ENCODE assay signal across 18 cellular contexts in the genomic region with DNA sequence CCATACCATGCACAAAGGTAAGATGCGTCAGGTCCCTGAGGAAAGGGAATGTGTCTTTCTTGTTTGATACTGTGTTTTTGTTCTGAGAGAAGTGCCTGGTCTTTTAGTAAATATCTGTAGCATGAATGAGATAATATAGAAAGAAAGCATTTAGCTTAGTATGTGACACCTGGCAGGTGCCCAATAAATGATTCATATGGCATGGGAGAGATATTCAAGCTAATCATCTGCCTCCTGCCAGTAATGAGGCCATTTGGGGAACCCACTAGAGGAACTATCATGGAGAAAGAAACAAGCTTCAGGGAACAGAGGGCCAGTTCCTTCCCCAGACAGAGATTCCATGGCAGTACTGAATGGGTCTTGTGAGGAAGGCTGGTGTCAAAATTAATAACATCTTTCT.
A peak's percentile ranks its signal among the peaks of the same experiment; 100 is the strongest.
DNase-seq lines count a peak whose midpoint lies in the region; ATAC-seq, FAIRE-seq and TF ChIP-seq lines count a peak whose summit lies in the region.
"Had no signal": no experiment of that assay in that cellular context is flagged by ENCODE, and none has a peak within 500 bp of the region (broad histone marks: within the 10 kb centered on the region; RNA-seq: fewer than 3 reads in every experiment).

No MANE protein-coding gene starts in this region.

- no peak overlapping the region for H3K27ac ChIP-seq in IMR-90 (ENCODE audit: insufficient read depth, low read length)
- H3K27ac ChIP-seq: adrenal gland, colonic mucosa, SJCRH30 had no signal

- H3K9me3 ChIP-seq in IMR-90 (ENCODE audit: control insufficient read depth, insufficient read depth, low read length) = peaks cover 2% of the 10 kb centered on the region
- H3K9me3 ChIP-seq: adrenal gland, colonic mucosa, SJCRH30 had no signal

- no peak overlapping the region for H4K5ac ChIP-seq in IMR-90 (ENCODE audit: low read depth, low read length)

- no peak overlapping the region for H3K56ac ChIP-seq in IMR-90 (ENCODE audit: extremely low read depth, insufficient read depth, low read length)

- no peak overlapping the region for H4K8ac ChIP-seq in IMR-90 (ENCODE audit: low read depth in 2 of 2, low read length in 2 of 2)

- H4K91ac ChIP-seq in IMR-90 (ENCODE audit: insufficient read depth, low read depth, low read length) = no peak overlapping the region; the same call in 1 of the 2 replicates

- TF ChIP-seq CTCF in IMR-90 (conservative IDR thresholded peaks at IDR 0.05; ENCODE audit: low read depth, low read length) (no peak), astrocyte of the cerebellum (IDR thresholded peaks at IDR 0.05; ENCODE audit: low read depth, low read length, missing control alignments) (no peak), foreskin fibroblast (IDR thresholded peaks at IDR 0.05; ENCODE audit: low read depth, low read length) (no peak)

- H2BK15ac ChIP-seq in IMR-90 (ENCODE audit: low read depth, low read length) = peak overlapping the region; percentile 36; the same call in 1 of the 3 replicates

- no peak overlapping the region for H3K23ac ChIP-seq in IMR-90 (ENCODE audit: low read depth, low read length)

- TF ChIP-seq POLR2A in IMR-90 (IDR thresholded peaks at IDR 0.05; ENCODE audit: low read depth, low read length) = no peak

- H3K4me1 ChIP-seq in IMR-90 (ENCODE audit: control insufficient read depth, insufficient read depth, low read length) = peaks cover 3% of the 10 kb centered on the region
- H3K4me1 ChIP-seq: adrenal gland, colonic mucosa, SJCRH30 had no signal

- H3K18ac ChIP-seq in IMR-90 (ENCODE audit: low read depth, low read length) = peak overlapping the region; percentile 31; the same call in 1 of the 2 replicates

- H4K20me1 ChIP-seq in IMR-90 (ENCODE audit: insufficient read depth, low read length) = no peaks in the 10 kb centered on the region

- WGBS in IMR-90 (ENCODE audit: extremely low coverage in 2 of 2, insufficient read length in 1 of 2), 2 experiments = no CpG with 5 or more reads among the region's 1 CpG

- in situ Hi-C loops in IMR-90 (cut with MboI; ENCODE audit: low sequenced_read_pairs) = no loop called here
- in situ Hi-C loops in astrocyte of the cerebellum (cut with HindIII; ENCODE audit: low sequenced_read_pairs) = no loop called here

- TF ChIP-seq RAD21 in IMR-90 (IDR thresholded peaks at IDR 0.05; ENCODE audit: low read length) = no peak

- BruUV-seq in IMR-90 (replicated peaks; lab: Mats Ljungman, UMichigan) = no TSS peak

- ATAC-seq in IMR-90 (ENCODE audit: low read depth) (no peak), HG02642 (IDR thresholded peaks at IDR 0.05; ENCODE audit: poor library complexity, unreplicated experiment) (no peak)
- ATAC-seq: activated CD4-positive, CD25-positive, alpha-beta regulatory T cell treated with anti-CD3 and anti-CD28 coated beads, Interleukin-2, amount 50 U/mL, for 24 hours; K562 had no signal

- dilution Hi-C loops in IMR-90 (cut with HindIII; ENCODE audit: low sequenced_read_pairs, unreplicated experiment) = no loop called here

- H2BK20ac ChIP-seq in IMR-90 (ENCODE audit: low read depth, low read length) = peak overlapping the region; percentile 51; the same call in 1 of the 2 replicates

- peaks cover 2% of the 10 kb centered on the region; the same call in 1 of the 2 replicates for H3K36me3 ChIP-seq in IMR-90 (ENCODE audit: control insufficient read depth, insufficient read depth, low read length)
- H3K36me3 ChIP-seq: adrenal gland, colonic mucosa, SJCRH30 had no signal

- POLR2A ChIA-PET in IMR-90 (lab: Charles Lee; ENCODE audit: unreplicated experiment) = no interaction called here

- no peak overlapping the region for H2BK120ac ChIP-seq in IMR-90 (ENCODE audit: low read depth, low read length)

- H3K27me3 ChIP-seq in IMR-90 (ENCODE audit: control insufficient read depth, insufficient read depth, low read length) = no peaks in the 10 kb centered on the region
- H3K27me3 ChIP-seq: adrenal gland, colonic mucosa, SJCRH30 had no signal

- FAIRE-seq in urothelium cell line (lab: Jason Lieb, UNC) = no peak
- FAIRE-seq: K562 had no signal

- intact Hi-C loops in IMR-90 (cut with micrococcal nuclease) = no loop called here

- 0 out of 4 replicates have a peak, but pooled peaks cover 0 to 5% of the 10 kb centered on the region in 2 experiments for H3K79me1 ChIP-seq in IMR-90 (ENCODE audit: low read depth in 1 of 2, low read length in 2 of 2)

- no peak overlapping the region for H2AK9ac ChIP-seq in IMR-90 (replicated peaks; ENCODE audit: low read depth, low read length, poor library complexity)

- no peak overlapping the region for H2AFZ ChIP-seq in IMR-90 (replicated peaks; ENCODE audit: low read length, poor library complexity)

- peak; percentile 12 for DNase-seq in COLO829 (ENCODE audit: low spot score)
- DNase-seq in IMR-90 = peak; percentile 82
- peak; percentile 18 for DNase-seq in astrocyte of the cerebellum (ENCODE audit: low read depth)
- peak; percentile 61 to 82 for DNase-seq in foreskin fibroblast
- no peak for DNase-seq in urothelium cell line (ENCODE audit: low spot score)
- DNase-seq in NCI-H2081 treated with DMSO at 0.1 percent for 48 hours (lab: John Stamatoyannopoulos, UW) = no peak
- DNase-seq: adrenal gland; AML-193; Calu3; colonic mucosa; GOT3; immature natural killer cell; naive B cell; SJCRH30; stimulated activated CD4-positive, alpha-beta T cell treated with anti-CD3 and anti-CD28 coated beads, Interleukin-2, amount 100 ng/mL, for 48 hours had no signal

- 0 out of 2 replicates have a peak overlapping the region, but pooled peaks have one; percentile 7 for H2AK5ac ChIP-seq in IMR-90 (ENCODE audit: low read depth, low read length)

- no peak overlapping the region for H2BK5ac ChIP-seq in IMR-90 (ENCODE audit: low read depth, low read length, poor library complexity, severe bottlenecking)

- H3K4me2 ChIP-seq in IMR-90 (ENCODE audit: low read depth, low read length) = no peak overlapping the region

- H3K9ac ChIP-seq in IMR-90 (ENCODE audit: low read depth, low read length) = no peak overlapping the region

- H3K9me1 ChIP-seq in IMR-90 (ENCODE audit: insufficient read depth, low read length) = no peaks in the 10 kb centered on the region

- H3K14ac ChIP-seq in IMR-90 (replicated peaks; ENCODE audit: low read depth, low read length) = no peak overlapping the region

- H3K4me3 ChIP-seq in IMR-90 (ENCODE audit: insufficient read depth, low read depth, low read length) (no peak overlapping the region), astrocyte of the cerebellum (ENCODE audit: low read depth, low read length) (no peak overlapping the region), foreskin fibroblast (ENCODE audit: low read depth in 1 of 2, low read length in 2 of 2) (no peak overlapping the region)
- H3K4me3 ChIP-seq: adrenal gland, colonic mucosa, K562, SJCRH30 had no signal

- CTCF ChIA-PET in IMR-90 (lab: Yijun Ruan, JAX) = interaction anchor here (1.0 kb wide), 1 partner anchor 8 kb away, joined by 4 read pairs; no protein-coding TSS in a partner anchor

- no peak overlapping the region for H3K4ac ChIP-seq in IMR-90 (ENCODE audit: low read depth, low read length)

TF ChIP-seq in IMR-90, 13 proteins besides CTCF, POLR2A, EP300 and RAD21:
- no peak for TF ChIP-seq RCOR1 (IDR thresholded peaks at IDR 0.05; ENCODE audit: insufficient replicate concordance, low read length)
- TF ChIP-seq, protein P1, sequence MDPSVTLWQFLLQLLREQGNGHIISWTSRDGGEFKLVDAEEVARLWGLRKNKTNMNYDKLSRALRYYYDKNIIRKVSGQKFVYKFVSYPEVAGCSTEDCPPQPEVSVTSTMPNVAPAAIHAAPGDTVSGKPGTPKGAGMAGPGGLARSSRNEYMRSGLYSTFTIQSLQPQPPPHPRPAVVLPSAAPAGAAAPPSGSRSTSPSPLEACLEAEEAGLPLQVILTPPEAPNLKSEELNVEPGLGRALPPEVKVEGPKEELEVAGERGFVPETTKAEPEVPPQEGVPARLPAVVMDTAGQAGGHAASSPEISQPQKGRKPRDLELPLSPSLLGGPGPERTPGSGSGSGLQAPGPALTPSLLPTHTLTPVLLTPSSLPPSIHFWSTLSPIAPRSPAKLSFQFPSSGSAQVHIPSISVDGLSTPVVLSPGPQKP (IDR thresholded peaks at IDR 0.05; ENCODE audit: borderline replicate concordance, low read depth, low read length) = no peak

Comparison
In these comparisons a context has a peak if more than half of its experiments do, and no peak if none do; other contexts are left out.
1. DNase-seq: peak in COLO829 (single experiment), IMR-90 (single experiment), astrocyte of the cerebellum (single experiment) and foreskin fibroblast (2 of 2); none in urothelium cell line (single experiment) and NCI-H2081 treated with DMSO at 0.1 percent for 48 hours (single experiment).